Comparison of ENCODE assay signal across 1 cellular context in the genomic region with DNA sequence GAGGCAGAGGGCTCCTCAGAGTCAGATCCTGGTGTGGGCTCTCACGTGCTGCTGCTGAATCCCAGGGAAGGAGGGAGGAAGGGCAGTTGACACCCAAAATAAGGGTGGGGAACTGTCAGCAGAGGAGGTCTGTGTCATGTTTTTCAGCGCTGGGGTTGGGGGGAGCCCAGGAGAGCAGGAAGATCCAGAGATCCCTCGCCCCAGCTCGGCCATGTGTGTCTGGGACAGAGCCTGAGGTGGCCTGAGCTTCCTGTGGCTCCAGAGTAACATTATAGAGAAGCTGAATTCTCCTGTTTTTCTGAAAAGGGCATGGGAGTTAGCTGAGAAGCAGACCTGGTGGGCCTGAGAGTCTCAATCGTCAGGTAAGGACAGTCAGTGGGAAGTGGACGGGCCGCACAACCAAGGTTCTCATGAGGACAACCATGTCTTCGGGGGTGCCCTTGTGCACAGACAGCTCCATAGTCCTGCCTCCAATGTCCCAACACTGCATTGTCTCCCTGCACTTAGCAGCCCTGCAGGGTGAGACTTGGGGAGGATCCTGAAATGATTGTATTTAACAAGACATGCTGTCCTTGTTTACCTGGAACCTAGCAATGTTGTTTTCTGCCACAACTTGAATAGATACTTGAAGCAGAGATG.
TF ChIP-seq lines count a peak whose summit lies in the region.

No MANE protein-coding gene starts in this region.

TF ChIP-seq in IMR-90, 13 proteins besides CTCF, POLR2A, EP300 and RAD21:
- TF ChIP-seq SMC3 (IDR thresholded peaks at IDR 0.05; ENCODE audit: low read depth, low read length) (no peak), USF2 (IDR thresholded peaks at IDR 0.05; ENCODE audit: low read depth, low read length) (no peak), RFX5 (IDR thresholded peaks at IDR 0.05; ENCODE audit: low read depth, low read length) (no peak), CEBPB (IDR thresholded peaks at IDR 0.05; ENCODE audit: low read depth, low read length) (no peak)
